In genomic region chr2:196137271-196137670, GRCh38 we compare ENCODE assay signal across 15 cellular contexts. TPM values are rescaled to one million over a fixed set of nuclear protein-coding genes. Genes with fewer than 3 reads are reported as not detected.
DNase-seq lines count a peak whose midpoint lies in the region; ATAC-seq and TF ChIP-seq lines count a peak whose summit lies in the region.
"Had no signal": no experiment of that assay in that cellular context is flagged by ENCODE, and none has a peak within 500 bp of the region (broad histone marks: within the 10 kb centered on the region; RNA-seq: fewer than 3 reads in every experiment).

No MANE protein-coding gene starts in this region.

- no peak for ATAC-seq in naive thymus-derived CD8-positive, alpha-beta T cell
- ATAC-seq in GM19351 (IDR thresholded peaks at IDR 0.05; ENCODE audit: unreplicated experiment) = no peak

- H3K36me3 Mint-ChIP-seq in T-helper 2 cell treated with Interferon-gamma antibody and Interleukin-4, amounts not matched to agents 5 μg/mL and 100 μg/mL, for 36 hours (ENCODE audit: low read depth) = peaks cover 91% of the 10 kb centered on the region
- peaks cover 48 to 96% (median 80%) of the 10 kb centered on the region in 3 donors for H3K36me3 Mint-ChIP-seq in naive thymus-derived CD8-positive, alpha-beta T cell

- H3K9me3 Mint-ChIP-seq in T-helper 2 cell treated with Interferon-gamma antibody and Interleukin-4, amounts not matched to agents 5 μg/mL and 100 μg/mL, for 36 hours = peaks cover 17% of the 10 kb centered on the region
- H3K9me3 Mint-ChIP-seq in naive thymus-derived CD8-positive, alpha-beta T cell = peaks cover 0 to 28% (median 10%) of the 10 kb centered on the region in 9 donors

- DNase-seq in T-helper 2 cell treated with Interferon-gamma antibody and Interleukin-4, amounts not matched to agents 5 μg/mL and 100 μg/mL, for 36 hours (ENCODE audit: low spot score) = no peak
- no peak for DNase-seq in T-helper 2 cell
- peak; percentile 24 for DNase-seq in M059J (ENCODE audit: low read depth)
- peak; percentile 46 for DNase-seq in astrocyte of the spinal cord (ENCODE audit: low read depth, low spot score)
- peak in 1 of 10 donors; percentile 9 for DNase-seq in naive thymus-derived CD8-positive, alpha-beta T cell
- no peak for DNase-seq in NCI-H2196 (lab: John Stamatoyannopoulos, UW; ENCODE audit: unreplicated experiment)
- no peak for DNase-seq in DMS79 treated with DMSO at 0.1 percent for 48 hours (lab: John Stamatoyannopoulos, UW)
- DNase-seq: activated CD8-positive, alpha-beta memory T cell treated with anti-CD3 and anti-CD28 coated beads, Interleukin-2, amount 50 U/mL, for 4 hours; amygdala; cortex of kidney; erythroblast; NCI-H1930; NCI-H524 treated with DMSO at 0.1 percent for 48 hours; testis had no signal

- no peak overlapping the region for H3K4me3 ChIP-seq in astrocyte of the spinal cord (ENCODE audit: low read depth, low read length)
- H3K4me3 ChIP-seq: testis had no signal

- POLR2A ChIA-PET in naive thymus-derived CD8-positive, alpha-beta T cell (lab: Charles Lee) = interaction anchor here (1.0 to 2.5 kb wide), 4 partner anchors 7 to 83 kb away, joined by 3 to 6 read pairs (median 3); no protein-coding TSS in a partner anchor

- in situ Hi-C loops in astrocyte of the spinal cord (cut with HindIII; ENCODE audit: low sequenced_read_pairs) = no loop called here

- no peaks in the 10 kb centered on the region for H3K27me3 Mint-ChIP-seq in T-helper 2 cell treated with Interferon-gamma antibody and Interleukin-4, amounts not matched to agents 5 μg/mL and 100 μg/mL, for 36 hours (ENCODE audit: low read depth)
- no peaks in the 10 kb centered on the region for H3K27me3 Mint-ChIP-seq in naive thymus-derived CD8-positive, alpha-beta T cell

- no peak for TF ChIP-seq CTCF in astrocyte of the spinal cord (IDR thresholded peaks at IDR 0.05; ENCODE audit: low read depth, low read length)

- peaks cover 15% of the 10 kb centered on the region for H3K4me1 Mint-ChIP-seq in T-helper 2 cell treated with Interferon-gamma antibody and Interleukin-4, amounts not matched to agents 5 μg/mL and 100 μg/mL, for 36 hours (ENCODE audit: low read depth)
- H3K4me1 Mint-ChIP-seq in naive thymus-derived CD8-positive, alpha-beta T cell = peaks cover 9 to 61% (median 49%) of the 10 kb centered on the region in 4 donors

- peak overlapping the region; percentile 47 for H3K27ac Mint-ChIP-seq in T-helper 2 cell treated with Interferon-gamma antibody and Interleukin-4, amounts not matched to agents 5 μg/mL and 100 μg/mL, for 36 hours
- H3K27ac Mint-ChIP-seq in naive thymus-derived CD8-positive, alpha-beta T cell = peak overlapping the region; percentile 26 to 93 (median 58)

- H3K4me3 Mint-ChIP-seq in T-helper 2 cell treated with Interferon-gamma antibody and Interleukin-4, amounts not matched to agents 5 μg/mL and 100 μg/mL, for 36 hours = no peak overlapping the region
- H3K4me3 Mint-ChIP-seq in naive thymus-derived CD8-positive, alpha-beta T cell = peak overlapping the region in 1 of 10 donors; percentile 53

RNA-seq across cellular contexts. Expression of gene STK17B, which starts 34.1 kb away (rescaled TPM):
- total RNA-seq in M059J (2014; rRNA removed; shearing (Covaris generic)) = 11.3 and 11.8 TPM in 2 replicates
- 100 to 1,000 TPM; 312 to 331 TPM for total RNA-seq in naive thymus-derived CD8-positive, alpha-beta T cell
- 10 to 100 TPM; 73.5 to 98.3 (median 91.9) TPM for polyA plus RNA-seq in naive thymus-derived CD8-positive, alpha-beta T cell

Comparison
In these comparisons a context has a peak if more than half of its experiments do, and no peak if none do; other contexts are left out.
1. DNase-seq: peak in M059J (single experiment) and astrocyte of the spinal cord (single experiment); none in T-helper 2 cell treated with Interferon-gamma antibody and Interleukin-4, amounts not matched to agents 5 μg/mL and 100 μg/mL, for 36 hours (single experiment), T-helper 2 cell (0 of 5), NCI-H2196 (single experiment) and DMS79 treated with DMSO at 0.1 percent for 48 hours (single experiment).
2. RNA of gene STK17B, which starts 34.1 kb away (total RNA-seq): 312 to 331 TPM in naive thymus-derived CD8-positive, alpha-beta T cell; 11.3 to 11.8 TPM in M059J; every median in the first group is over 10 times any median in the second.